Comparison of ENCODE assay signal across 8 cellular contexts in genomic region chr9:125407974-125408900, GRCh38.
DNase-seq lines count a peak whose midpoint lies in the region; ATAC-seq, FAIRE-seq and TF ChIP-seq lines count a peak whose summit lies in the region.

No MANE protein-coding gene starts in this region.

- peaks cover 14 to 28% of the 10 kb centered on the region in 2 donors for H3K27me3 Mint-ChIP-seq in natural killer cell (ENCODE audit: low read depth in 2 of 2)
- peaks cover 48% of the 10 kb centered on the region for H3K27me3 Mint-ChIP-seq in stimulated activated memory B cell treated with anti-CD40 and anti-IgM and Interleukin-4, amounts not matched to agents 10 μg/mL and 1 μg/mL and 100 μg/mL, for 72 hours

- peak; percentile 73 for TF ChIP-seq CTCF in natural killer cell (IDR thresholded peaks at IDR 0.05)

- intact Hi-C loops in natural killer cell (cut with micrococcal nuclease) = loop anchor here (1.0 to 2.0 kb wide), 2 partner anchors 223 to 820 kb away; no protein-coding TSS in a partner anchor

- peak; percentile 74 to 84 (median 83) for ATAC-seq in natural killer cell
- peak; percentile 80 for ATAC-seq in stimulated activated memory B cell treated with anti-CD40 and anti-IgM and Interleukin-4, amounts not matched to agents 10 μg/mL and 1 μg/mL and 100 μg/mL, for 72 hours

- no peaks in the 10 kb centered on the region for H3K9me3 Mint-ChIP-seq in natural killer cell
- peaks cover 5% of the 10 kb centered on the region for H3K9me3 Mint-ChIP-seq in stimulated activated memory B cell treated with anti-CD40 and anti-IgM and Interleukin-4, amounts not matched to agents 10 μg/mL and 1 μg/mL and 100 μg/mL, for 72 hours

- no peak for FAIRE-seq in HTR-8/SVneo (lab: Jason Lieb, UNC)

- peaks cover 6 to 20% of the 10 kb centered on the region in 2 donors for H3K4me1 Mint-ChIP-seq in natural killer cell
- H3K4me1 Mint-ChIP-seq in stimulated activated memory B cell treated with anti-CD40 and anti-IgM and Interleukin-4, amounts not matched to agents 10 μg/mL and 1 μg/mL and 100 μg/mL, for 72 hours = peaks cover 25% of the 10 kb centered on the region

- H3K27ac Mint-ChIP-seq in natural killer cell = no peak overlapping the region
- H3K27ac Mint-ChIP-seq in stimulated activated memory B cell treated with anti-CD40 and anti-IgM and Interleukin-4, amounts not matched to agents 10 μg/mL and 1 μg/mL and 100 μg/mL, for 72 hours = peak overlapping the region; percentile 23

- peak; percentile 19 for DNase-seq in NK-92 treated with Interleukin-12 subunit alpha and Interleukin-12 subunit beta, amount 100 ng/mL, for 24 hours (lab: John Stamatoyannopoulos, UW)
- DNase-seq in NK-92 (lab: John Stamatoyannopoulos, UW; ENCODE audit: unreplicated experiment) = no peak
- peak; percentile 86 for DNase-seq in HTR-8/SVneo (ENCODE audit: insufficient read length, low spot score)
- DNase-seq in OCI-M1 (lab: John Stamatoyannopoulos, UW) = peak; percentile 85
- DNase-seq in activated T-helper 1 cell treated with Interleukin-2 at 50 U/mL for 16 hours (ENCODE audit: low read depth) = peak; percentile 57
- DNase-seq in fibroblast of peridontal ligament (ENCODE audit: extremely low read depth) = peak; percentile 57
- DNase-seq in natural killer cell = peak; percentile 60

- peak overlapping the region; percentile 87 for H3K4me3 Mint-ChIP-seq in natural killer cell
- H3K4me3 Mint-ChIP-seq in stimulated activated memory B cell treated with anti-CD40 and anti-IgM and Interleukin-4, amounts not matched to agents 10 μg/mL and 1 μg/mL and 100 μg/mL, for 72 hours = peak overlapping the region; percentile 81

- H3K36me3 Mint-ChIP-seq in natural killer cell = no peaks in the 10 kb centered on the region
- H3K36me3 Mint-ChIP-seq in stimulated activated memory B cell treated with anti-CD40 and anti-IgM and Interleukin-4, amounts not matched to agents 10 μg/mL and 1 μg/mL and 100 μg/mL, for 72 hours = no peaks in the 10 kb centered on the region
